Comparison of ENCODE assay signal across 8 cellular contexts in genomic region chr1:112674986-112675727, GRCh38. TPM values are rescaled to one million over a fixed set of nuclear protein-coding genes. Genes with fewer than 3 reads are reported as not detected.
DNase-seq lines count a peak whose midpoint lies in the region; ATAC-seq and TF ChIP-seq lines count a peak whose summit lies in the region.

No MANE protein-coding gene starts in this region.

- H3K4me1 ChIP-seq in ES-I3 (ENCODE audit: insufficient read depth, low read length) (peaks cover 38% of the 10 kb centered on the region), lower lobe of right lung (peaks cover 31% of the 10 kb centered on the region)

- no peaks in the 10 kb centered on the region; the same call in 1 of the 2 replicates for H3K36me3 ChIP-seq in ES-I3 (ENCODE audit: insufficient read depth, low read length)
- H3K36me3 ChIP-seq in lower lobe of right lung: peaks cover 21% of the 10 kb centered on the region

- H3K4me3 ChIP-seq in coronary artery (peak overlapping the region; percentile 80), lower lobe of right lung (peak overlapping the region; percentile 92)

- H3K27ac ChIP-seq in coronary artery: peak overlapping the region; percentile 76 to 93
- H3K27ac ChIP-seq in lower lobe of right lung: peak overlapping the region; percentile 89

- intact Hi-C loops in lower lobe of right lung (cut with DNase I): no loop called here

- no peaks in the 10 kb centered on the region for H3K9me3 ChIP-seq in ES-I3 (ENCODE audit: control insufficient read depth, insufficient read depth, low read length)
- H3K9me3 ChIP-seq in lower lobe of right lung: no peaks in the 10 kb centered on the region

- peak overlapping the region; percentile 91 for H3K9ac ChIP-seq in ES-I3 (ENCODE audit: low read depth, low read length)

- DNase-seq in LoVo (ENCODE audit: low spot score) (peak; percentile 21), coronary artery (ENCODE audit: low spot score) (no peak), lower lobe of right lung (no peak)
- peak; percentile 28 for DNase-seq in activated CD4-positive, alpha-beta T cell treated with anti-CD3 and anti-CD28 coated beads for 1 hour
- peak; percentile 18 to 20 for DNase-seq in stimulated activated CD8-positive, alpha-beta memory T cell treated with anti-CD3 and anti-CD28 coated beads, Interleukin-15, amount 100 ng/mL, for 48 hours (ENCODE audit: low read depth in 2 of 2)

- TF ChIP-seq CTCF in coronary artery (IDR thresholded peaks at IDR 0.05) (no peak), lower lobe of right lung (IDR thresholded peaks at IDR 0.05) (peak; percentile 17)

- H3K27me3 ChIP-seq in lower lobe of right lung (ENCODE audit: low read depth): no peaks in the 10 kb centered on the region

- ATAC-seq in GM21786 (IDR thresholded peaks at IDR 0.05; ENCODE audit: unreplicated experiment) (peak; percentile 37), lower lobe of right lung (peak; percentile 86 to 88), HG03457 (IDR thresholded peaks at IDR 0.05; ENCODE audit: unreplicated experiment) (no peak)

RNA-seq across cellular contexts. Expression of gene MOV10, which starts 0.7 kb away (rescaled TPM):
- 72.3 TPM for total RNA-seq in lower lobe of right lung

RNA-seq across cellular contexts. Expression of gene RHOC, which starts 31.8 kb away (rescaled TPM):
- 126 TPM for total RNA-seq in lower lobe of right lung

RNA-seq across cellular contexts. Expression of gene PPM1J, which starts 40.0 kb away (rescaled TPM):
- total RNA-seq in lower lobe of right lung: 0.30 TPM

RNA-seq across cellular contexts. Expression of gene CAPZA1, which starts 55.5 kb away (rescaled TPM):
- 143 TPM for total RNA-seq in lower lobe of right lung

RNA-seq across cellular contexts. Expression of gene ST7L, which starts 56.2 kb away (rescaled TPM):
- 18.8 TPM for total RNA-seq in lower lobe of right lung

Comparison
In these comparisons a context has a peak if more than half of its experiments do, and no peak if none do; other contexts are left out.
1. DNase-seq: peak in LoVo (single experiment), activated CD4-positive, alpha-beta T cell treated with anti-CD3 and anti-CD28 coated beads for 1 hour (single experiment) and stimulated activated CD8-positive, alpha-beta memory T cell treated with anti-CD3 and anti-CD28 coated beads, Interleukin-15, amount 100 ng/mL, for 48 hours (2 of 2); none in coronary artery (single experiment) and lower lobe of right lung (single experiment).